Comparison of ENCODE assay signal across 8 cellular contexts in the genomic region with DNA sequence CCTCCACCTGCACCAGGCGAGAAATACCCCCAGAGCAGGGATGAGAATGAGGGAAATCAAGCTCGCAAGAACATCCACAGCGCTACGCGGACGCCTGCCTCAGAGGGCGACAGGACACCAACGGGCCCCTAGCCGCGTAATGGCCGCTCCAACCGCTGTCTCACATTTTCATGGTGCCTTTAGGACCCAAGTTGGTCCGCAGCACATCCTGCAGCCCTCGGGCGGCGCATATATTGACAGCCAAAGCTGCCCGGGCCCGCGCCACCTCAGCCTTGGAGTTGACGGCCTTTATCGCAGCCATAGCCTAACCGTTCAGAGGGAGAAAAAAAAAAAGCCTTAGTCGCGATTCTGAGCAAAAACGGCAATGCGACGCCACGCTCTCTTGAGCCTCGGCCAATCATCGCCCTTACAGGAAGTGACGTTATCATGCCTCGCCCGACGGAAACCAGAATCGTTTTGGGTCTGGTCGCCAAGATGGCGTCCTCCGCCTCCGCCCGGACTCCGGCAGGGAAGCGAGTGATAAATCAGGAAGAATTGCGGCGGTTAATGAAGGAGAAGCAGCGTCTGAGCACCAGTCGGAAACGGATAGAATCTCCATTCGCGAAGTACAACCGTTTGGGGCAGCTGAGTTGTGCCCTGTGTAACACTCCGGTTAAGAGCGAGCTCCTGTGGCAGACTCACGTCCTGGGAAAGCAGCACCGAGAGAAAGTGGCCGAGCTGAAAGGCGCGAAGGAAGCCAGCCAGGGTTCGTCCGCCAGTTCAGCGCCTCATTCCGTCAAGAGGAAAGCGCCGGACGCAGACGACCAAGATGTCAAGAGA. TPM values are rescaled to one million over a fixed set of nuclear protein-coding genes. Genes with fewer than 3 reads are reported as not detected.
DNase-seq lines count a peak whose midpoint lies in the region; ATAC-seq and TF ChIP-seq lines count a peak whose summit lies in the region.

A gene with protein sequence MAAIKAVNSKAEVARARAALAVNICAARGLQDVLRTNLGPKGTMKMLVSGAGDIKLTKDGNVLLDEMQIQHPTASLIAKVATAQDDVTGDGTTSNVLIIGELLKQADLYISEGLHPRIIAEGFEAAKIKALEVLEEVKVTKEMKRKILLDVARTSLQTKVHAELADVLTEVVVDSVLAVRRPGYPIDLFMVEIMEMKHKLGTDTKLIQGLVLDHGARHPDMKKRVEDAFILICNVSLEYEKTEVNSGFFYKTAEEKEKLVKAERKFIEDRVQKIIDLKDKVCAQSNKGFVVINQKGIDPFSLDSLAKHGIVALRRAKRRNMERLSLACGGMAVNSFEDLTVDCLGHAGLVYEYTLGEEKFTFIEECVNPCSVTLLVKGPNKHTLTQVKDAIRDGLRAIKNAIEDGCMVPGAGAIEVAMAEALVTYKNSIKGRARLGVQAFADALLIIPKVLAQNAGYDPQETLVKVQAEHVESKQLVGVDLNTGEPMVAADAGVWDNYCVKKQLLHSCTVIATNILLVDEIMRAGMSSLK (minus strand): TSS at position 368 of the 819 bp plus-strand sequence. CDS start 67 bp downstream, at position 301.
A gene with protein sequence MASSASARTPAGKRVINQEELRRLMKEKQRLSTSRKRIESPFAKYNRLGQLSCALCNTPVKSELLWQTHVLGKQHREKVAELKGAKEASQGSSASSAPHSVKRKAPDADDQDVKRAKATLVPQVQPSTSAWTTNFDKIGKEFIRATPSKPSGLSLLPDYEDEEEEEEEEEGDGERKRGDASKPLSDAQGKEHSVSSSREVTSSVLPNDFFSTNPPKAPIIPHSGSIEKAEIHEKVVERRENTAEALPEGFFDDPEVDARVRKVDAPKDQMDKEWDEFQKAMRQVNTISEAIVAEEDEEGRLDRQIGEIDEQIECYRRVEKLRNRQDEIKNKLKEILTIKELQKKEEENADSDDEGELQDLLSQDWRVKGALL (plus strand): TSS at position 448 of the 819 bp plus-strand sequence. CDS start 27 bp downstream, at position 475.

- in situ Hi-C loops in G401 (cut with HindIII; ENCODE audit: low sequenced_read_pairs) (no loop called here), HAP-1 (cut with MboI; ENCODE audit: low sequenced_read_pairs) (no loop called here)

- no peaks in the 10 kb centered on the region for H3K9me3 Mint-ChIP-seq in neural crest cell

- peak within 1 kb of the TSS; percentile 84 for H3K4me2 ChIP-seq in MM.1S (ENCODE audit: low read depth, low read length)

- peak within 1 kb of the TSS; percentile 97 for H3K4me3 Mint-ChIP-seq in neural crest cell

- H3K27ac ChIP-seq in MM.1S (ENCODE audit: low read length) (peak within 1 kb of the TSS; percentile 82), foreskin keratinocyte (peak within 1 kb of the TSS; percentile 95), stomach (peak within 1 kb of the TSS; percentile 87 to 97 (median 94))

- peaks cover 20% of the 10 kb centered on the region for H3K27me3 Mint-ChIP-seq in neural crest cell (ENCODE audit: low read depth)

- peak; percentile 94 for ATAC-seq in foreskin keratinocyte

- H3K4me1 Mint-ChIP-seq in neural crest cell = peaks cover 11% of the 10 kb centered on the region

- WGBS in stomach, 5 donors = 0 to 1% (median 0%) methylated on average over 55 to 65 of the region's 65 CpGs

- DNase-seq in G401 (ENCODE audit: low spot score) (peak; percentile 95), HAP-1 (ENCODE audit: low spot score in 2 of 2) (peak; percentile 87 to 91), MM.1S (peak; percentile 97), SHP77 treated with DMSO at 0.1 percent for 48 hours (lab: John Stamatoyannopoulos, UW) (peak; percentile 71), foreskin keratinocyte (peak; percentile 78 to 88), neural crest cell (ENCODE audit: low read depth, low spot score) (peak; percentile 85), stomach (peak; percentile 94)
- DNase-seq in activated gamma-delta T cell treated with anti-CD3 and anti-CD28 coated beads, Interleukin-2, amount 50 U/mL, for 16 hours (ENCODE audit: low read depth) = peak; percentile 83

- H3K36me3 ChIP-seq in HAP-1 (replicated peaks) (peaks cover 27% of the 10 kb centered on the region), MM.1S (replicated peaks; ENCODE audit: insufficient read depth, low read length) (0 out of 2 replicates have a peak, but pooled peaks cover 4% of the 10 kb centered on the region), stomach (peaks cover 19 to 33% (median 28%) of the 10 kb centered on the region in 4 donors)

- H3K27me3 ChIP-seq in HAP-1 (ENCODE audit: low read depth) (peaks cover 12% of the 10 kb centered on the region), MM.1S (replicated peaks; ENCODE audit: insufficient read depth, low read length) (no peaks in the 10 kb centered on the region), foreskin keratinocyte (no peaks in the 10 kb centered on the region), stomach (no peaks in the 10 kb centered on the region)

- intact Hi-C loops in stomach (cut with DNase I; ENCODE audit: low total_unique reads) = no loop called here

- H3K9me2 ChIP-seq in MM.1S (replicated peaks; ENCODE audit: insufficient read depth, low read length) = no peaks in the 10 kb centered on the region

- H4K20me1 ChIP-seq in MM.1S (ENCODE audit: insufficient read depth, low read length) = no peaks in the 10 kb centered on the region

- peak within 1 kb of the TSS; percentile 83 for H2AFZ ChIP-seq in MM.1S (ENCODE audit: low read length)

- H3K4me1 ChIP-seq in HAP-1 = peaks cover 18% of the 10 kb centered on the region
- H3K4me1 ChIP-seq in MM.1S (ENCODE audit: low read length) = peaks cover 14% of the 10 kb centered on the region; the same call in 1 of the 2 replicates
- peaks cover 8% of the 10 kb centered on the region for H3K4me1 ChIP-seq in foreskin keratinocyte
- peaks cover 16 to 38% (median 25%) of the 10 kb centered on the region in 4 donors for H3K4me1 ChIP-seq in stomach

- H3K79me2 ChIP-seq in MM.1S (ENCODE audit: low read length) = peaks cover 22% of the 10 kb centered on the region

- H3K4me3 ChIP-seq in HAP-1 = peak within 1 kb of the TSS; percentile 73
- H3K4me3 ChIP-seq in MM.1S (ENCODE audit: low read length) = peak within 1 kb of the TSS; percentile 84
- H3K4me3 ChIP-seq in stomach = peak within 1 kb of the TSS; percentile 84 to 99 (median 92)

- H3F3A ChIP-seq in MM.1S (ENCODE audit: insufficient read depth, low read length) = no peaks in the 10 kb centered on the region

- peak in 2 of 4 donors; percentile 34 to 59 for TF ChIP-seq POLR2A in stomach (IDR thresholded peaks at IDR 0.05)

- H3K36me3 Mint-ChIP-seq in neural crest cell (ENCODE audit: low read depth) = peaks cover 6% of the 10 kb centered on the region

- H3K27ac Mint-ChIP-seq in neural crest cell (ENCODE audit: unreplicated experiment) = peak within 1 kb of the TSS; percentile 99

- peak within 1 kb of the TSS; percentile 90 for H3K9ac ChIP-seq in MM.1S (ENCODE audit: low read length)

- TF ChIP-seq CTCF in MM.1S (IDR thresholded peaks at IDR 0.05; ENCODE audit: low read length) (no peak), foreskin keratinocyte (conservative IDR thresholded peaks at IDR 0.05) (no peak), neural crest cell (conservative IDR thresholded peaks at IDR 0.05) (no peak), stomach (IDR thresholded peaks at IDR 0.05) (peak in 1 of 7 experiments; percentile 13)

- no peak for TF ChIP-seq EP300 in stomach (IDR thresholded peaks at IDR 0.05)

- H3K9me3 ChIP-seq in HAP-1 = no peaks in the 10 kb centered on the region
- H3K9me3 ChIP-seq in MM.1S (replicated peaks; ENCODE audit: insufficient read depth, low read length) = no peaks in the 10 kb centered on the region
- H3K9me3 ChIP-seq in stomach = no peaks in the 10 kb centered on the region

RNA-seq across cellular contexts. Expression of the first gene that starts in this region (rescaled TPM):
- 0.12 and 0.14 TPM in 2 replicates for total RNA-seq in G401 (2014; rRNA removed; shearing (Covaris generic))
- total RNA-seq in foreskin keratinocyte = 0.48 and 0.60 TPM in 2 replicates
- polyA plus RNA-seq in foreskin keratinocyte = 0.25 TPM in 2 replicates
- total RNA-seq in neural crest cell = 2.3 and 2.5 TPM in 2 replicates
- 1 to 10 TPM in 2 of 5 donors, under 1 TPM in 1, not detected in 2; 0.45 to 8.6 (median 4.5) TPM for total RNA-seq in stomach
- 1 to 10 TPM in 2 of 3 donors, under 1 TPM in 1; 0.56 to 1.5 (median 1.4) TPM for polyA plus RNA-seq in stomach

RNA-seq across cellular contexts. Expression of the second gene that starts in this region (rescaled TPM):
- 16.9 and 22.3 TPM in 2 replicates for total RNA-seq in G401 (2014; rRNA removed; shearing (Covaris generic))
- 9.0 and 9.9 TPM in 2 replicates for total RNA-seq in foreskin keratinocyte
- 6.5 and 9.1 TPM in 2 replicates for polyA plus RNA-seq in foreskin keratinocyte
- total RNA-seq in neural crest cell = 21.2 TPM in 2 replicates
- total RNA-seq in stomach = 10 to 100 TPM in 2 of 5 donors, 1 to 10 TPM in 3; 7.7 to 20.2 (median 8.5) TPM
- polyA plus RNA-seq in stomach = 10 to 100 TPM in 1 of 3 donors, 1 to 10 TPM in 2; 9.0 to 10.7 (median 9.8) TPM

Comparison
In these comparisons a context has a peak if more than half of its experiments do, and no peak if none do; other contexts are left out.
1. Peak in every context shown above with its lines: DNase-seq, ATAC-seq, H3K4me3 ChIP-seq and H3K27ac ChIP-seq.